ENCODE assay signal across 27 cellular contexts in the genomic region with DNA sequence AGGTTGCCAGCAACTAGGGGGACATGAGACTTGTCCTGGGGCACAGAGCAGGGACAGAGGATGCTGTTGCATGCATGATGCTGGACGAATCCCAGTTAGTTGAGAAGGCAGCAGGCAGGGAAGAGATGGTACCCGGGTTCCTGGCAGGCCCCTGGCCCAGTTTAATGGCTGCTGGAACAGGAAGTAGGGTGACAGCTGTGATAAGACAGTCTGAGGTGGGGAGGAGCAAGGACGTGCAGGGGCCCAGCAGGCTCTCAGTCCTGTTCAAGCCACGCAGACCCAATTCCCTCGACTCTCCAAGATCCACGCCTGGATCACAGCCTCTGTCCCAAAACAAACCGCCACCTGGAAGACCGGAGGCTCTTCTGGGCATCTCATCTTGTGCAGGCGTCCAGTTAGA. TPM values are rescaled to one million over a fixed set of nuclear protein-coding genes. Genes with fewer than 3 reads are reported as not detected.
"Had no signal": no experiment of that assay in that cellular context is flagged by ENCODE, and none has a peak within 500 bp of the region (broad histone marks: within the 10 kb centered on the region; RNA-seq: fewer than 3 reads in every experiment).

No MANE protein-coding gene starts in this region.

- H3K27me3 ChIP-seq: thyroid gland, upper lobe of right lung had no signal

- ATAC-seq: activated naive CD4-positive, alpha-beta T cell treated with anti-CD3 and anti-CD28 coated beads, Interleukin-2, amount 50 U/mL, for 72 hours; activated T-cell treated with anti-CD3 and anti-CD28 coated beads, Interleukin-2, amount 50 U/mL, for 72 hours; esophagus mucosa; left colon; stimulated activated memory B cell treated with anti-CD40 and anti-IgM and Interleukin-4, amounts not matched to agents 10 μg/mL and 1 μg/mL and 100 μg/mL, for 72 hours; stimulated activated naive CD8-positive, alpha-beta T cell treated with anti-CD3 and anti-CD28 coated beads, Interleukin-15, amount 100 ng/mL, for 72 hours; upper lobe of right lung had no signal

- H3K4me3 ChIP-seq: sigmoid colon, thyroid gland, upper lobe of right lung had no signal

- FAIRE-seq: bronchial epithelial cell, kidney, small intestine, TTC549 had no signal

- H3K27ac ChIP-seq: sigmoid colon, upper lobe of right lung had no signal

- H3K9me3 ChIP-seq: sigmoid colon, thyroid gland, upper lobe of right lung had no signal

- DNase-seq: activated B cell treated with CpG ODN at 0.5 μM for 24 hours; activated naive CD4-positive, alpha-beta T cell; activated T-cell treated with anti-CD3 and anti-CD28 coated beads for 4 hours; activated T-cell treated with anti-CD3 and anti-CD28 coated beads, Interleukin-2, amount 50 U/mL, for 72 hours; anterior cingulate cortex; endodermal cell; head of caudate nucleus; hippocampal formation; immature natural killer cell; kidney; left colon; mammary epithelial cell; naive B cell; retina; sigmoid colon; small intestine; stimulated activated CD4-positive, alpha-beta T cell treated with anti-CD3 and anti-CD28 coated beads, Interleukin-4, amount 100 ng/mL, for 4 hours; stimulated activated CD8-positive, alpha-beta memory T cell treated with anti-CD3 and anti-CD28 coated beads, Interleukin-4, amount 100 ng/mL, for 48 hours; stimulated activated naive CD8-positive, alpha-beta T cell treated with anti-CD3 and anti-CD28 coated beads, Interleukin-15, amount 100 ng/mL, for 72 hours; thyroid gland; upper lobe of right lung had no signal

- H3K4me1 ChIP-seq: upper lobe of right lung had no signal

- H3K36me3 ChIP-seq: sigmoid colon, thyroid gland, upper lobe of right lung had no signal

RNA-seq across cellular contexts. Expression of gene LRRC10B, which starts 32.0 kb away (rescaled TPM):
- total RNA-seq: activated B cell treated with CpG ODN at 0.5 μM for 24 hours; activated naive CD4-positive, alpha-beta T cell treated with anti-CD3 and anti-CD28 coated beads, Interleukin-2, amount 50 U/mL, for 72 hours; activated T-cell treated with anti-CD3 and anti-CD28 coated beads, Interleukin-2, amount 50 U/mL, for 72 hours; bronchial epithelial cell; T-helper 1 cell treated with Interleukin-12 subunit alpha and Interleukin-12 subunit beta and Interleukin-4 antibody, amounts not matched to agents 30 ng/mL and 1 ng/mL, for 36 hours had no signal
- polyA plus RNA-seq: immature natural killer cell had no signal

RNA-seq across cellular contexts. Expression of gene SYT7, which starts 40.3 kb away (rescaled TPM):
- total RNA-seq: activated B cell treated with CpG ODN at 0.5 μM for 24 hours; activated naive CD4-positive, alpha-beta T cell treated with anti-CD3 and anti-CD28 coated beads, Interleukin-2, amount 50 U/mL, for 72 hours; activated T-cell treated with anti-CD3 and anti-CD28 coated beads, Interleukin-2, amount 50 U/mL, for 72 hours; T-helper 1 cell treated with Interleukin-12 subunit alpha and Interleukin-12 subunit beta and Interleukin-4 antibody, amounts not matched to agents 30 ng/mL and 1 ng/mL, for 36 hours had no signal
- polyA plus RNA-seq: immature natural killer cell had no signal
